ENCODE assay signal across 9 cellular contexts in the genomic region with DNA sequence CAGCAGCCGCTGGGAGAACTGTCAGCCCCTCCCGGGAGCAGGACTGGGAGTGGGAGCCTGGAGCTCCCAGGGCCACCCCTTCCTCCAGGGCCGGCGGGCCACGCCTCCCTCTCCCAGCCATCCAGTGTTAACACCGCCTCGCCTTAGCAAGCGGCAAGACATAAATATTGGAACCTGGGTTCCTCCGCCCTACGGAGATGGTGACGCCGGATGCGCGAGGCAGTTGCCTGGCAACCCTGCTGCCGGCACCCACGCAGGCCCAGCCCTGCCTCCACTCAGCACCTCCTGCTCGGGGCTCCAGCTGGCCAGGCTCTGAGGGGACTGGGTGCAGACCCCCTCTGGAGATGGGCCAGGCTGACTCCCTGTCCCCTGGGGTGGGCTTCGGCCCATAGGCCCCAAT. TPM values are rescaled to one million over a fixed set of nuclear protein-coding genes. Genes with fewer than 3 reads are reported as not detected.
A peak's percentile ranks its signal among the peaks of the same experiment; 100 is the strongest.
DNase-seq lines count a peak whose midpoint lies in the region; ATAC-seq and TF ChIP-seq lines count a peak whose summit lies in the region.
"Had no signal": no experiment of that assay in that cellular context is flagged by ENCODE, and none has a peak within 500 bp of the region (broad histone marks: within the 10 kb centered on the region; RNA-seq: fewer than 3 reads in every experiment).

No MANE protein-coding gene starts in this region.

- intact Hi-C loops in sigmoid colon (cut with DNase I): no loop called here

- H3K36me3 ChIP-seq in sigmoid colon: no peaks in the 10 kb centered on the region

- no peak for TF ChIP-seq POLR2A in sigmoid colon (IDR thresholded peaks at IDR 0.05)

- DNase-seq in ELF-1 (ENCODE audit: low read depth, low spot score): peak; percentile 26
- peak; percentile 48 for DNase-seq in NCI-H2171 (lab: John Stamatoyannopoulos, UW)
- peak; percentile 28 for DNase-seq in astrocyte of the hippocampus (ENCODE audit: low read depth, low spot score)
- DNase-seq in sigmoid colon: peak; percentile 81
- no peak for DNase-seq in left lobe of liver (ENCODE audit: low spot score)
- no peak for DNase-seq in NCI-H1694 (lab: John Stamatoyannopoulos, UW)
- no peak for DNase-seq in NCI-H128 (lab: John Stamatoyannopoulos, UW; ENCODE audit: unreplicated experiment)
- DNase-seq: Right ventricle myocardium superior had no signal

- 8 to 23% methylated on average over 18 of the region's 18 CpGs for WGBS in sigmoid colon, 2 donors

- no peak overlapping the region for H3K4me3 ChIP-seq in sigmoid colon

- H3K4me1 ChIP-seq in sigmoid colon: peaks cover 0 to 11% (median 5%) of the 10 kb centered on the region in 4 donors

- H3K27ac ChIP-seq in sigmoid colon: no peak overlapping the region

- no peaks in the 10 kb centered on the region for H3K9me3 ChIP-seq in sigmoid colon

- no peaks in the 10 kb centered on the region for H3K27me3 ChIP-seq in sigmoid colon

- no peak for ATAC-seq in left lobe of liver
- ATAC-seq in HG02588 (IDR thresholded peaks at IDR 0.05; ENCODE audit: unreplicated experiment): no peak

- no peak for TF ChIP-seq EP300 in sigmoid colon (IDR thresholded peaks at IDR 0.05)

- TF ChIP-seq CTCF in sigmoid colon (IDR thresholded peaks at IDR 0.05): no peak

RNA-seq across cellular contexts. Expression of gene CACNA1H, which starts 27.4 kb away (rescaled TPM):
- 100 to 1,000 TPM in 2 of 4 donors, 10 to 100 TPM in 2; 37.0 to 181 (median 127) TPM for total RNA-seq in sigmoid colon
- 10 to 100 TPM in 1 of 3 donors, 1 to 10 TPM in 1, under 1 TPM in 1; 0.46 to 10.1 (median 1.8) TPM for polyA plus RNA-seq in sigmoid colon
- 4.2 TPM for total RNA-seq in left lobe of liver

RNA-seq across cellular contexts. Expression of gene C1QTNF8, which starts 29.4 kb away (rescaled TPM):
- total RNA-seq in sigmoid colon (not detected), left lobe of liver (not detected)
- not detected for polyA plus RNA-seq in sigmoid colon

RNA-seq across cellular contexts. Expression of gene SSTR5, which starts 52.9 kb away (rescaled TPM):
- total RNA-seq in sigmoid colon (not detected), left lobe of liver (not detected)
- polyA plus RNA-seq in sigmoid colon: under 1 TPM in 1 of 3 donors, not detected in 2; 0.04 TPM

Comparison
In these comparisons a context has a peak if more than half of its experiments do, and no peak if none do; other contexts are left out.
1. DNase-seq: peak in ELF-1 (single experiment), NCI-H2171 (single experiment), astrocyte of the hippocampus (single experiment) and sigmoid colon (single experiment); none in left lobe of liver (single experiment), NCI-H1694 (single experiment) and NCI-H128 (single experiment).